In genomic region chr18:63879684-63880083, GRCh38 we compare ENCODE assay signal across 1 cellular context.
TF ChIP-seq lines count a peak whose summit lies in the region.

No MANE protein-coding gene starts in this region.

TF ChIP-seq in GM12878, 131 proteins besides CTCF, POLR2A, EP300 and RAD21:
- TF ChIP-seq ZBTB4 (CRISPR knock-in tag; IDR thresholded peaks at IDR 0.05) = no peak
- TF ChIP-seq ETV6 (conservative IDR thresholded peaks at IDR 0.05 in 1 of 2, IDR thresholded peaks at IDR 0.05 in 1 of 2; ENCODE audit: borderline replicate concordance in 1 of 2, low read depth in 1 of 2) = no peak
- peak; percentile 70 for TF ChIP-seq JUNB (IDR thresholded peaks at IDR 0.05)
- peak; percentile 23; the same call in 1 of the 2 replicates for TF ChIP-seq NFIC (IDR thresholded peaks at IDR 0.05; ENCODE audit: low read depth, low read length)
- TF ChIP-seq MTA3 (IDR thresholded peaks at IDR 0.05; ENCODE audit: borderline replicate concordance, low read length) = no peak
- TF ChIP-seq CREM (IDR thresholded peaks at IDR 0.05; ENCODE audit: low read depth) = peak; percentile 33; the same call in 1 of the 2 replicates
- no peak for TF ChIP-seq HDGF (IDR thresholded peaks at IDR 0.05)
- no peak for TF ChIP-seq SIN3A (IDR thresholded peaks at IDR 0.05; ENCODE audit: low read depth, low read length)
- TF ChIP-seq PBX3 (IDR thresholded peaks at IDR 0.05; ENCODE audit: insufficient replicate concordance, low read depth, low read length) = no peak
- TF ChIP-seq SIX5 (IDR thresholded peaks at IDR 0.05; ENCODE audit: low read depth, low read length, severe bottlenecking) = no peak
